In genomic region chr1:205318231-205318991, GRCh38 we compare ENCODE assay signal across 1 cellular context.
TF ChIP-seq lines count a peak whose summit lies in the region.

No MANE protein-coding gene starts in this region.

TF ChIP-seq in HCT116, 20 proteins besides CTCF, POLR2A, EP300 and RAD21 (continued from another document):
- TF ChIP-seq REST (IDR thresholded peaks at IDR 0.05; ENCODE audit: low read depth) (no peak), SP1 (IDR thresholded peaks at IDR 0.05; ENCODE audit: low read depth) (no peak), POLR2AphosphoS5 (IDR thresholded peaks at IDR 0.05; ENCODE audit: low read depth, low read length) (no peak), EZH2 (IDR thresholded peaks at IDR 0.05) (no peak), TCF7L2 (IDR thresholded peaks at IDR 0.05; ENCODE audit: borderline replicate concordance, extremely low read depth, insufficient read depth, insufficient read length) (no peak), ZBTB33 (IDR thresholded peaks at IDR 0.05; ENCODE audit: extremely low read depth, insufficient replicate concordance, low read length) (no peak), ZFX (IDR thresholded peaks at IDR 0.05) (no peak), YY1 (IDR thresholded peaks at IDR 0.05; ENCODE audit: extremely low read depth, insufficient replicate concordance, low read depth, low read length) (no peak), MAX (IDR thresholded peaks at IDR 0.05) (no peak), SIN3A (IDR thresholded peaks at IDR 0.05; ENCODE audit: low read depth) (no peak), ZNF274 (IDR thresholded peaks at IDR 0.05; ENCODE audit: low read depth, low read length) (no peak), ELF1 (IDR thresholded peaks at IDR 0.05; ENCODE audit: borderline replicate concordance, low read depth) (no peak), EZH2phosphoT487 (IDR thresholded peaks at IDR 0.05; ENCODE audit: borderline replicate concordance) (no peak)
